Comparison of ENCODE assay signal across 1 cellular context in the genomic region with DNA sequence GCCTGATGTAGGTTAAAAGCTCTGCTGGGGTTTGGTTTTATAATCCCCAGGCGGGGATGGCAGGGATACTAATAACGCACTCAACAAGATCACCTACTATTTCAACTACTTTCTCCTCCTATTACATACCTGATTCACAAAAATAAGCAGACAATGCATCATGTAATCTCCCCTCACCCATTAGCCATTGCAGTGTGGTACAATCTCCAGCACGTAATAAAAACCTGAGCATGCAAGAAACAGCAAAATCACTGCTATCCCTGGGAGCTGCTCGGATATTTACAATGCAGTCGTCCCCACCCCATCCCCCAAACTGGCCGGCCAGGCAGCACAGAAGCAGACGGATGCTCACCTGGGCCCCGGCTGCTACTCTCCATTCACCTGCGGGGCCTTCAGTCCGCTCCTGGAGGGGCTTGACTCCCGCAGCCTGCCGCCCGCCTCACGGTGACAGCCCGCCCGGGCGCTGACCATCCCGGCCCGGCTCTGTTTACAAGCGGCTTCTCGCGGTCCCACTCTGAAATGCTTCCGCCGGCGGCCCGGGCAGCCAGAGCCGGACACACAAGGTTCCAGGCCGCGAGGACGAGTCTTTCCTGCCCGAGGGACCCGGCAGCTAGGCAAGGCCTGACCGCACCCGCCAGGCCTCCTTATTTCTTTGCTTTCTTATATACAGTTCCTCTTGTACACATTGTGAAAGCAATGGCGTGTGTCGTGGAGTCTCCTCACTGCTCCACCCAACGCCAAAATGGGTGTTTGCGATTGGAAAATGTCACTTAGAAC.
TF ChIP-seq lines count a peak whose summit lies in the region.

A gene with protein sequence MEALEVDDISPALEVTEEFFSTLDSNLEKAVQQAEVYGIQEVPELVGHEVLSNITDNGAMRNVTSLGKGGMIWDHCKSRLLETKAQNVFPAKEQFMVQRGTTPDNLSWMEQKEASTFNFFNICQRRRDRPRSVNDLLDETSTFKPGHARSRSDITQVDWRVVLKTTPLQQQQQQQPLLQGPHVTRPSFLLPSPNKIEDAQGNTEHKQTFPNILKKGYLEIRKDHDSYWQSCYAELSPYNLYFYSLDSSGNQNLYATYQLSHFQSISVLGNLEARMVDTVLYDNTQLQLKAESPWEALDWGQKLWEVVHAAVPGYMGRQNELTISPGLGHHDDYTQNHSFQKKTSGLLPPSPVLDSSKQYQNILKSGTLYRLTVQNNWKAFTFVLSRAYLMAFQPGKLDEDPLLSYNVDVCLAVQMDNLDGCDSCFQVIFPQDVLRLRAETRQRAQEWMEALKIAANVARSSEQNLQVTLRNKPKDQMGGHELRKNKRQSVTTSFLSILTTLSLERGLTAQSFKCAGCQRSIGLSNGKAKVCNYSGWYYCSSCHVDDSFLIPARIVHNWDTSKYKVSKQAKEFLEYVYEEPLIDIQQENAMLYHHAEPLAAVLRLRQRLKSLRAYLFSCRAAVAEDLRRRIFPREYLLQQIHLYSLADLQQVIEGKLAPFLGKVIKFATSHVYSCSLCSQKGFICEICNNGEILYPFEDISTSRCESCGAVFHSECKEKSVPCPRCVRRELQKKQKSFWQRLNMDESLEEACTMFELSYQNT (minus strand): TSS at position 491 of the 777 bp plus-strand sequence. CDS start 23,888 bp downstream, outside the sequence.

TF ChIP-seq in K562, 482 proteins besides CTCF, POLR2A, EP300 and RAD21 (continued from another document and continues in another):
- TF ChIP-seq MBD2 (IDR thresholded peaks at IDR 0.05; ENCODE audit: borderline replicate concordance, low read depth) (peak; percentile 74), MAFG (tag; conservative IDR thresholded peaks at IDR 0.05) (no peak), CCAR2 (IDR thresholded peaks at IDR 0.05; ENCODE audit: low read depth, low read length) (no peak), BCLAF1 (IDR thresholded peaks at IDR 0.05; ENCODE audit: borderline replicate concordance in 1 of 2, control insufficient read depth in 1 of 2, low read depth in 2 of 2, low read length in 1 of 2) (peak in 1 of 2 experiments; percentile 85; a peak in 1 of 4 replicates), PRDM10 (IDR thresholded peaks at IDR 0.05; ENCODE audit: partially characterized antibody) (peak; percentile 70), EZH2 (IDR thresholded peaks at IDR 0.05; ENCODE audit: borderline replicate concordance, low read depth, low read length) (no peak), RB1 (IDR thresholded peaks at IDR 0.05; ENCODE audit: low read depth) (peak; percentile 90), CBX8 (IDR thresholded peaks at IDR 0.05; ENCODE audit: borderline replicate concordance, extremely low read depth, low read depth, low read length, poor library complexity, severe bottlenecking) (no peak), ZNF507 (tag; conservative IDR thresholded peaks at IDR 0.05) (no peak), ZBED1 (IDR thresholded peaks at IDR 0.05) (no peak), ZNF184 (CRISPR knock-in tag; IDR thresholded peaks at IDR 0.05) (no peak), ESRRB (CRISPR knock-in tag; IDR thresholded peaks at IDR 0.05; ENCODE audit: borderline replicate concordance) (no peak), NR3C1 (CRISPR knock-in tag; IDR thresholded peaks at IDR 0.05) (no peak), ZHX1 (conservative IDR thresholded peaks at IDR 0.05; ENCODE audit: low read length) (no peak), POLR2B (IDR thresholded peaks at IDR 0.05; ENCODE audit: low read depth, partially characterized antibody) (peak; percentile 76), ZNF124 (CRISPR knock-in tag; IDR thresholded peaks at IDR 0.05) (no peak), FOXA3 (CRISPR knock-in tag; conservative IDR thresholded peaks at IDR 0.05 in 1 of 2, IDR thresholded peaks at IDR 0.05 in 1 of 2) (peak; percentile 45 to 56; a peak in 2 of 4 replicates), ZNF449 (CRISPR knock-in tag; IDR thresholded peaks at IDR 0.05) (no peak), FOXA1 (IDR thresholded peaks at IDR 0.05; ENCODE audit: borderline replicate concordance) (no peak), TAF9B (IDR thresholded peaks at IDR 0.05; ENCODE audit: partially characterized antibody) (peak; percentile 96), SUPT5H (IDR thresholded peaks at IDR 0.05) (peak; percentile 82), KDM1A (IDR thresholded peaks at IDR 0.05) (peak; percentile 50 to 77; a peak in 3 of 4 replicates), MTF1 (CRISPR knock-in tag; IDR thresholded peaks at IDR 0.05; ENCODE audit: borderline replicate concordance) (no peak), ZFX (CRISPR knock-in tag; IDR thresholded peaks at IDR 0.05) (peak; percentile 82), ZNF740 (CRISPR knock-in tag; IDR thresholded peaks at IDR 0.05) (no peak), ZNF740 (tag; IDR thresholded peaks at IDR 0.05) (no peak), PHF20 (IDR thresholded peaks at IDR 0.05; ENCODE audit: partially characterized antibody) (peak; percentile 91), MEF2D (tag; conservative IDR thresholded peaks at IDR 0.05; ENCODE audit: low read depth) (no peak), CREBBP (IDR thresholded peaks at IDR 0.05; ENCODE audit: low read depth, low read length) (no peak)
- TF ChIP-seq, protein P1, sequence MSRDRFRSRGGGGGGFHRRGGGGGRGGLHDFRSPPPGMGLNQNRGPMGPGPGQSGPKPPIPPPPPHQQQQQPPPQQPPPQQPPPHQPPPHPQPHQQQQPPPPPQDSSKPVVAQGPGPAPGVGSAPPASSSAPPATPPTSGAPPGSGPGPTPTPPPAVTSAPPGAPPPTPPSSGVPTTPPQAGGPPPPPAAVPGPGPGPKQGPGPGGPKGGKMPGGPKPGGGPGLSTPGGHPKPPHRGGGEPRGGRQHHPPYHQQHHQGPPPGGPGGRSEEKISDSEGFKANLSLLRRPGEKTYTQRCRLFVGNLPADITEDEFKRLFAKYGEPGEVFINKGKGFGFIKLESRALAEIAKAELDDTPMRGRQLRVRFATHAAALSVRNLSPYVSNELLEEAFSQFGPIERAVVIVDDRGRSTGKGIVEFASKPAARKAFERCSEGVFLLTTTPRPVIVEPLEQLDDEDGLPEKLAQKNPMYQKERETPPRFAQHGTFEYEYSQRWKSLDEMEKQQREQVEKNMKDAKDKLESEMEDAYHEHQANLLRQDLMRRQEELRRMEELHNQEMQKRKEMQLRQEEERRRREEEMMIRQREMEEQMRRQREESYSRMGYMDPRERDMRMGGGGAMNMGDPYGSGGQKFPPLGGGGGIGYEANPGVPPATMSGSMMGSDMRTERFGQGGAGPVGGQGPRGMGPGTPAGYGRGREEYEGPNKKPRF (IDR thresholded peaks at IDR 0.05; ENCODE audit: low read depth, low read length), result no peak
- TF ChIP-seq, protein P2, sequence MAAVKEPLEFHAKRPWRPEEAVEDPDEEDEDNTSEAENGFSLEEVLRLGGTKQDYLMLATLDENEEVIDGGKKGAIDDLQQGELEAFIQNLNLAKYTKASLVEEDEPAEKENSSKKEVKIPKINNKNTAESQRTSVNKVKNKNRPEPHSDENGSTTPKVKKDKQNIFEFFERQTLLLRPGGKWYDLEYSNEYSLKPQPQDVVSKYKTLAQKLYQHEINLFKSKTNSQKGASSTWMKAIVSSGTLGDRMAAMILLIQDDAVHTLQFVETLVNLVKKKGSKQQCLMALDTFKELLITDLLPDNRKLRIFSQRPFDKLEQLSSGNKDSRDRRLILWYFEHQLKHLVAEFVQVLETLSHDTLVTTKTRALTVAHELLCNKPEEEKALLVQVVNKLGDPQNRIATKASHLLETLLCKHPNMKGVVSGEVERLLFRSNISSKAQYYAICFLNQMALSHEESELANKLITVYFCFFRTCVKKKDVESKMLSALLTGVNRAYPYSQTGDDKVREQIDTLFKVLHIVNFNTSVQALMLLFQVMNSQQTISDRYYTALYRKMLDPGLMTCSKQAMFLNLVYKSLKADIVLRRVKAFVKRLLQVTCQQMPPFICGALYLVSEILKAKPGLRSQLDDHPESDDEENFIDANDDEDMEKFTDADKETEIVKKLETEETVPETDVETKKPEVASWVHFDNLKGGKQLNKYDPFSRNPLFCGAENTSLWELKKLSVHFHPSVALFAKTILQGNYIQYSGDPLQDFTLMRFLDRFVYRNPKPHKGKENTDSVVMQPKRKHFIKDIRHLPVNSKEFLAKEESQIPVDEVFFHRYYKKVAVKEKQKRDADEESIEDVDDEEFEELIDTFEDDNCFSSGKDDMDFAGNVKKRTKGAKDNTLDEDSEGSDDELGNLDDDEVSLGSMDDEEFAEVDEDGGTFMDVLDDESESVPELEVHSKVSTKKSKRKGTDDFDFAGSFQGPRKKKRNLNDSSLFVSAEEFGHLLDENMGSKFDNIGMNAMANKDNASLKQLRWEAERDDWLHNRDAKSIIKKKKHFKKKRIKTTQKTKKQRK (IDR thresholded peaks at IDR 0.05; ENCODE audit: borderline replicate concordance, low read depth, low read length), result no peak
